Comparison of ENCODE assay signal across 8 cellular contexts in genomic region chr16:79628501-79628975, GRCh38. TPM values are rescaled to one million over a fixed set of nuclear protein-coding genes. Genes with fewer than 3 reads are reported as not detected.
DNase-seq lines count a peak whose midpoint lies in the region; ATAC-seq and TF ChIP-seq lines count a peak whose summit lies in the region.

No MANE protein-coding gene starts in this region.

- intact Hi-C loops in esophagus muscularis mucosa (cut with DNase I), result no loop called here

- H3K9me3 ChIP-seq in SK-N-SH (no peaks in the 10 kb centered on the region), esophagus muscularis mucosa (no peaks in the 10 kb centered on the region)

- H3K4me3 ChIP-seq in SK-N-SH (ENCODE audit: low read depth in 2 of 2, low read length in 1 of 2) (no peak overlapping the region), esophagus muscularis mucosa (no peak overlapping the region)

- no peaks in the 10 kb centered on the region for H3K36me3 ChIP-seq in SK-N-SH (replicated peaks in 1 of 2; ENCODE audit: control insufficient read depth in 1 of 2, insufficient read depth in 2 of 2, low read length in 1 of 2)
- H3K36me3 ChIP-seq in esophagus muscularis mucosa, result no peaks in the 10 kb centered on the region

- TF ChIP-seq CTCF in SK-N-SH (IDR thresholded peaks at IDR 0.05), result no peak
- TF ChIP-seq CTCF in esophagus muscularis mucosa (IDR thresholded peaks at IDR 0.05), result no peak

- H3K9me2 ChIP-seq in SK-N-SH, result no peaks in the 10 kb centered on the region

- peak; percentile 24 for DNase-seq in activated T-cell treated with anti-CD3 and anti-CD28 coated beads, Interleukin-2, amount 50 U/mL, for 1 hour
- DNase-seq in stimulated activated CD4-positive, alpha-beta T cell treated with anti-CD3 and anti-CD28 coated beads, Interleukin-12 subunit alpha, Interleukin-12 subunit beta, amount 100 ng/mL, for 48 hours (ENCODE audit: low read depth in 2 of 3, low spot score in 1 of 3), result peak; percentile 64 to 72 (median 67)
- DNase-seq in SK-N-SH, result no peak
- DNase-seq in esophagus muscularis mucosa (ENCODE audit: extremely low spot score), result no peak
- DNase-seq in NCI-H1092 (lab: John Stamatoyannopoulos, UW), result no peak
- DNase-seq in AG08395 (ENCODE audit: low spot score), result no peak

- H3K27ac ChIP-seq in SK-N-SH (ENCODE audit: low read depth in 2 of 2, low read length in 1 of 2), result no peak overlapping the region
- H3K27ac ChIP-seq in esophagus muscularis mucosa (replicated peaks in 1 of 4), result no peak overlapping the region

- no peak for TF ChIP-seq EP300 in SK-N-SH (IDR thresholded peaks at IDR 0.05; ENCODE audit: borderline replicate concordance in 1 of 2, low read depth in 1 of 2, low read length in 1 of 2)
- no peak for TF ChIP-seq EP300 in esophagus muscularis mucosa (IDR thresholded peaks at IDR 0.05)

- no peaks in the 10 kb centered on the region for H3K79me2 ChIP-seq in SK-N-SH (ENCODE audit: insufficient read depth)

- H3K4me1 ChIP-seq in SK-N-SH (ENCODE audit: control insufficient read depth in 1 of 2, insufficient read depth in 2 of 2, low read depth in 1 of 2, low read length in 1 of 2), result peaks cover 0 to 4% of the 10 kb centered on the region in 2 experiments; a peak in 1 of 4 replicates
- no peaks in the 10 kb centered on the region for H3K4me1 ChIP-seq in esophagus muscularis mucosa

- 42% methylated on average over 5 of the region's 5 CpGs for WGBS in SK-N-SH (ENCODE audit: low lambda C conversion rate)
- 88% methylated on average over 5 of the region's 5 CpGs for WGBS in esophagus muscularis mucosa

- CTCF ChIA-PET in SK-N-SH (lab: Yijun Ruan, JAX), result interaction anchor here (1.8 kb wide), 1 partner anchor 27 kb away, joined by 5 read pairs; no protein-coding TSS in a partner anchor

- no peak overlapping the region for H2AFZ ChIP-seq in SK-N-SH (ENCODE audit: low read depth)

- TF ChIP-seq POLR2A in esophagus muscularis mucosa (IDR thresholded peaks at IDR 0.05; ENCODE audit: low read depth), result no peak

- no peak overlapping the region for H3K4me2 ChIP-seq in SK-N-SH

- TF ChIP-seq RAD21 in SK-N-SH (IDR thresholded peaks at IDR 0.05; ENCODE audit: low read length), result no peak

- H3F3A ChIP-seq in SK-N-SH (replicated peaks; ENCODE audit: insufficient read depth), result no peaks in the 10 kb centered on the region

- ATAC-seq in GM21390 (IDR thresholded peaks at IDR 0.05; ENCODE audit: unreplicated experiment), result peak; percentile 91
- peak; percentile 91 for ATAC-seq in HG03460 (IDR thresholded peaks at IDR 0.05; ENCODE audit: unreplicated experiment)

- H3K27me3 ChIP-seq in SK-N-SH (ENCODE audit: insufficient read depth) (no peaks in the 10 kb centered on the region), esophagus muscularis mucosa (no peaks in the 10 kb centered on the region)

- POLR2A ChIA-PET in SK-N-SH (lab: Yijun Ruan, JAX), result no interaction called here

- H3K9ac ChIP-seq in SK-N-SH, result no peak overlapping the region

- H4K20me1 ChIP-seq in SK-N-SH (ENCODE audit: insufficient read depth), result no peaks in the 10 kb centered on the region

TF ChIP-seq in SK-N-SH, 30 proteins besides CTCF, POLR2A, EP300 and RAD21:
- no peak for TF ChIP-seq GABPA (IDR thresholded peaks at IDR 0.05; ENCODE audit: low read depth)
- no peak for TF ChIP-seq YY1 (IDR thresholded peaks at IDR 0.05; ENCODE audit: low read depth)
- TF ChIP-seq POLR2AphosphoS5 (IDR thresholded peaks at IDR 0.05; ENCODE audit: low read depth, low read length), result no peak
- TF ChIP-seq TEAD4 (IDR thresholded peaks at IDR 0.05; ENCODE audit: borderline replicate concordance, insufficient read depth), result no peak
- TF ChIP-seq MAX (IDR thresholded peaks at IDR 0.05; ENCODE audit: low read depth), result no peak
- no peak for TF ChIP-seq RXRA (IDR thresholded peaks at IDR 0.05; ENCODE audit: borderline replicate concordance, low read depth)
- TF ChIP-seq CHD2 (IDR thresholded peaks at IDR 0.05; ENCODE audit: low read length, partially characterized antibody), result no peak
- TF ChIP-seq MEF2A (IDR thresholded peaks at IDR 0.05; ENCODE audit: borderline replicate concordance, low read depth), result no peak
- TF ChIP-seq SMC3 (IDR thresholded peaks at IDR 0.05; ENCODE audit: low read depth, low read length), result no peak
- no peak for TF ChIP-seq EZH2phosphoT487 (IDR thresholded peaks at IDR 0.05; ENCODE audit: borderline replicate concordance, low read depth)
- no peak for TF ChIP-seq IRF3 (IDR thresholded peaks at IDR 0.05; ENCODE audit: low read depth, low read length)
- TF ChIP-seq TAF1 (IDR thresholded peaks at IDR 0.05; ENCODE audit: borderline replicate concordance, low read depth, low read length), result no peak
- TF ChIP-seq PBX3 (IDR thresholded peaks at IDR 0.05), result no peak
- no peak for TF ChIP-seq SIN3A (IDR thresholded peaks at IDR 0.05; ENCODE audit: borderline replicate concordance, low read depth, low read length)
- no peak for TF ChIP-seq REST (IDR thresholded peaks at IDR 0.05; ENCODE audit: low read depth, low read length)
- no peak for TF ChIP-seq NFIC (IDR thresholded peaks at IDR 0.05; ENCODE audit: borderline replicate concordance)
- TF ChIP-seq ZBTB33 (IDR thresholded peaks at IDR 0.05; ENCODE audit: borderline replicate concordance, low read depth), result no peak

RNA-seq across cellular contexts. Expression of gene MAF, which starts 28.0 kb away (rescaled TPM):
- polyA plus RNA-seq in SK-N-SH (2012; rRNA removed), result 0.23 and 0.37 TPM in 2 replicates
- polyA plus RNA-seq in SK-N-SH (2012; cell fraction: cytosol; rRNA removed), result 0.27 and 0.34 TPM in 2 replicates
- 0.50 and 0.61 TPM in 2 replicates for polyA plus RNA-seq in SK-N-SH (2012; cell fraction: nucleus; rRNA removed)
- 10 to 100 TPM; 30.4 to 55.1 (median 40.8) TPM for total RNA-seq in esophagus muscularis mucosa

Comparison
In these comparisons a context has a peak if more than half of its experiments do, and no peak if none do; other contexts are left out.
1. DNase-seq: peak in activated T-cell treated with anti-CD3 and anti-CD28 coated beads, Interleukin-2, amount 50 U/mL, for 1 hour (single experiment) and stimulated activated CD4-positive, alpha-beta T cell treated with anti-CD3 and anti-CD28 coated beads, Interleukin-12 subunit alpha, Interleukin-12 subunit beta, amount 100 ng/mL, for 48 hours (3 of 3); none in SK-N-SH (single experiment), esophagus muscularis mucosa (single experiment), NCI-H1092 (single experiment) and AG08395 (single experiment).